In the genomic region with DNA sequence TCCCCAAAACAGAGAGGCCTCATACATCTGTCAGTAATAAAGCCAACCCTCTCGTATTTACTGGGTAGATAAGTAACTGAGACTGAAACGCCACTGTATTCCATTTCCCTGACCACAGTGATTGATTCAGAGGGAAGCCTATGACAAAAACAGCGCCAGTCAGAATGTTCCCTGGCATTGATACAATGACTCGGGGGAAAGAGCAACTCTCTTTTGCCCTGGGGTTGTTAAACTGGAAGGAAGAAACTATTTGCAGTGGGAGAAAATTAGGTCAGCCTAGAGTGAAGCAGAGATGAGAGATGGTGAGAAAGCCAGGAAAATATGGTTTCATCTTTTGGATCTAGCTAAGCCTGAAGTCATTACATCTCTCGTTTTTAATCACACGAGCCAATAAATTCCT, we compare ENCODE assay signal across 17 cellular contexts. TPM values are rescaled to one million over a fixed set of nuclear protein-coding genes. Genes with fewer than 3 reads are reported as not detected.
DNase-seq lines count a peak whose midpoint lies in the region; ATAC-seq, FAIRE-seq and TF ChIP-seq lines count a peak whose summit lies in the region.
"Had no signal": no experiment of that assay in that cellular context is flagged by ENCODE, and none has a peak within 500 bp of the region (broad histone marks: within the 10 kb centered on the region; RNA-seq: fewer than 3 reads in every experiment).

No MANE protein-coding gene starts in this region.

- no peaks in the 10 kb centered on the region for H3K9me2 ChIP-seq in GM23248 (ENCODE audit: insufficient read depth)

- H3K4me3 ChIP-seq in GM23248 = peak overlapping the region; percentile 35
- H3K4me3 ChIP-seq in bronchial epithelial cell (ENCODE audit: low read depth, low read length) = no peak overlapping the region
- no peak overlapping the region for H3K4me3 ChIP-seq in right cardiac atrium (ENCODE audit: low read length)
- no peak overlapping the region for H3K4me3 ChIP-seq in smooth muscle cell

- H3K27me3 ChIP-seq in GM23248 (replicated peaks; ENCODE audit: insufficient read depth) (no peaks in the 10 kb centered on the region), bronchial epithelial cell (ENCODE audit: control insufficient read depth, insufficient read depth, low read length) (no peaks in the 10 kb centered on the region), right cardiac atrium (ENCODE audit: control insufficient read depth, insufficient read depth) (no peaks in the 10 kb centered on the region), smooth muscle cell (ENCODE audit: low read depth) (no peaks in the 10 kb centered on the region)

- H4K20me1 ChIP-seq in GM23248 (ENCODE audit: insufficient read depth) = no peaks in the 10 kb centered on the region
- no peaks in the 10 kb centered on the region for H4K20me1 ChIP-seq in smooth muscle cell (ENCODE audit: low read depth)

- WGBS in GM23248 (ENCODE audit: low coverage in 1 of 2, low lambda C conversion rate in 2 of 2, missing lambda C conversion rate in 2 of 2), 2 experiments = 2 to 6% methylated on average over 6 of the region's 6 CpGs
- 50% methylated on average over 6 of the region's 6 CpGs for WGBS in right cardiac atrium
- 35% methylated on average over 6 of the region's 6 CpGs for WGBS in smooth muscle cell (ENCODE audit: low lambda C conversion rate)

- intact Hi-C loops in right cardiac atrium (cut with DNase I) = no loop called here

- DNase-seq in GM23248 (peak; percentile 87), bronchial epithelial cell (ENCODE audit: low read depth) (peak; percentile 41), right cardiac atrium (no peak), smooth muscle cell (lab: John Stamatoyannopoulos, UW; ENCODE audit: unreplicated experiment) (no peak), NCI-H1436 (lab: John Stamatoyannopoulos, UW) (no peak), superior temporal gyrus (ENCODE audit: extremely low spot score) (no peak), SIG-M5 (lab: John Stamatoyannopoulos, UW) (no peak)
- DNase-seq: NCI-H1436 treated with DMSO at 0.1 percent for 48 hours; NCI-H526 treated with DMSO at 0.1 percent for 48 hours; stimulated activated CD4-positive, alpha-beta T cell treated with anti-CD3 and anti-CD28 coated beads, Interleukin-2, amount 100 ng/mL, for 48 hours had no signal

- peak overlapping the region; percentile 67 for H3K9ac ChIP-seq in GM23248
- no peak overlapping the region for H3K9ac ChIP-seq in smooth muscle cell (ENCODE audit: low read depth)

- no peaks in the 10 kb centered on the region for H3K36me3 ChIP-seq in GM23248 (ENCODE audit: low read depth)
- no peaks in the 10 kb centered on the region for H3K36me3 ChIP-seq in bronchial epithelial cell (ENCODE audit: control insufficient read depth, insufficient read depth, low read length)
- no peaks in the 10 kb centered on the region for H3K36me3 ChIP-seq in smooth muscle cell (ENCODE audit: low read depth)

- in situ Hi-C loops in GM23248 (cut with MboI) = no loop called here

- FAIRE-seq in bronchial epithelial cell (lab: Jason Lieb, UNC) = no peak
- FAIRE-seq: colon, keratinocyte, TTC549 had no signal

- H3F3A ChIP-seq in GM23248 (ENCODE audit: insufficient read depth) (peaks cover 46% of the 10 kb centered on the region), smooth muscle cell (ENCODE audit: low read depth) (no peaks in the 10 kb centered on the region)

- H3K27ac ChIP-seq in GM23248 = peak overlapping the region; percentile 80
- H3K27ac ChIP-seq in right cardiac atrium (ENCODE audit: low read length) = no peak overlapping the region
- H3K27ac ChIP-seq in smooth muscle cell (ENCODE audit: low read depth) = peak overlapping the region; percentile 50

- H3K4me1 ChIP-seq in GM23248 (ENCODE audit: insufficient read depth) (peaks cover 32% of the 10 kb centered on the region), right cardiac atrium (ENCODE audit: control insufficient read depth, insufficient read depth, low read length) (no peaks in the 10 kb centered on the region), smooth muscle cell (ENCODE audit: low read depth) (no peaks in the 10 kb centered on the region)

- H2AFZ ChIP-seq in GM23248 = peak overlapping the region; percentile 61
- peak overlapping the region; percentile 81 for H2AFZ ChIP-seq in smooth muscle cell (ENCODE audit: low read depth)

- peak; percentile 54 to 59 for ATAC-seq in right cardiac atrium
- no peak for ATAC-seq in HG03442 (IDR thresholded peaks at IDR 0.05; ENCODE audit: unreplicated experiment)
- ATAC-seq: activated naive CD4-positive, alpha-beta T cell treated with anti-CD3 and anti-CD28 coated beads, Interleukin-2, amount 50 U/mL, for 72 hours; stimulated activated memory B cell treated with anti-CD40 and anti-IgM and Interleukin-4, amounts not matched to agents 10 μg/mL and 1 μg/mL and 100 μg/mL, for 72 hours had no signal

- TF ChIP-seq CTCF in bronchial epithelial cell (IDR thresholded peaks at IDR 0.05; ENCODE audit: insufficient read depth, low read length, severe bottlenecking) (no peak), smooth muscle cell (IDR thresholded peaks at IDR 0.05; ENCODE audit: borderline replicate concordance, insufficient read depth, poor library complexity, severe bottlenecking) (no peak)

- H3K9me3 ChIP-seq in GM23248 (ENCODE audit: low read depth) (no peaks in the 10 kb centered on the region), right cardiac atrium (ENCODE audit: control insufficient read depth, low read length) (no peaks in the 10 kb centered on the region), smooth muscle cell (replicated peaks; ENCODE audit: low read depth) (no peaks in the 10 kb centered on the region)

- H3K4me2 ChIP-seq in GM23248 (ENCODE audit: unreplicated experiment) (peak overlapping the region; percentile 45), smooth muscle cell (no peak overlapping the region)

- H3K79me2 ChIP-seq in GM23248 (ENCODE audit: insufficient read depth) (no peaks in the 10 kb centered on the region), smooth muscle cell (ENCODE audit: low read depth) (no peaks in the 10 kb centered on the region)

RNA-seq across cellular contexts. Expression of a gene that starts 48.6 kb away (rescaled TPM):
- 136 and 139 TPM in 2 replicates for total RNA-seq in GM23248 (2014; rRNA removed; shearing (Covaris generic))
- polyA plus RNA-seq in GM23248 (2016; fragmentation: Nextera tagmentation; extraction: Ambion mirVana) = 127 and 135 TPM in 2 replicates
- 69.5 and 101 TPM in 2 replicates for total RNA-seq in bronchial epithelial cell
- total RNA-seq in right cardiac atrium = 10 to 100 TPM; 67.4 to 89.8 (median 73.8) TPM
- polyA plus RNA-seq in right cardiac atrium = 36.7 TPM
- 144 and 168 TPM in 2 replicates for total RNA-seq in smooth muscle cell
- polyA plus RNA-seq in smooth muscle cell = 128 and 151 TPM in 2 replicates
- polyA plus RNA-seq: IgD-negative memory B cell had no signal

Comparison
In these comparisons a context has a peak if more than half of its experiments do, and no peak if none do; other contexts are left out.
1. DNase-seq: peak in GM23248 (single experiment) and bronchial epithelial cell (single experiment); none in right cardiac atrium (0 of 3), smooth muscle cell (single experiment), NCI-H1436 (single experiment), superior temporal gyrus (single experiment) and SIG-M5 (single experiment).